In genomic region chr9:95261890-95262289, GRCh38 we compare ENCODE assay signal across 26 cellular contexts. TPM values are rescaled to one million over a fixed set of nuclear protein-coding genes. Genes with fewer than 3 reads are reported as not detected.
DNase-seq lines count a peak whose midpoint lies in the region; ATAC-seq and TF ChIP-seq lines count a peak whose summit lies in the region.
"Had no signal": no experiment of that assay in that cellular context is flagged by ENCODE, and none has a peak within 500 bp of the region (broad histone marks: within the 10 kb centered on the region; RNA-seq: fewer than 3 reads in every experiment).

No MANE protein-coding gene starts in this region.

- ATAC-seq in mucosa of descending colon (peak; percentile 31), SK-N-SH treated with all-trans-retinoic acid at 6 μM for 48 hours (no peak), GM21529 (IDR thresholded peaks at IDR 0.05; ENCODE audit: unreplicated experiment) (no peak), GM21737 (IDR thresholded peaks at IDR 0.05; ENCODE audit: unreplicated experiment) (no peak)
- ATAC-seq: activated T-cell treated with anti-CD3 and anti-CD28 coated beads, Interleukin-2, amount 50 U/mL, for 4 hours; foreskin keratinocyte; Panc1; stimulated activated memory B cell treated with anti-CD40 and anti-IgM and Interleukin-4, amounts not matched to agents 10 μg/mL and 1 μg/mL and 100 μg/mL, for 72 hours; T-cell had no signal

- no peaks in the 10 kb centered on the region for H3K9me3 ChIP-seq in mucosa of descending colon
- H3K9me3 ChIP-seq: adrenal gland had no signal

- no peaks in the 10 kb centered on the region for H3K36me3 ChIP-seq in mucosa of descending colon (ENCODE audit: low read depth)
- H3K36me3 ChIP-seq: adrenal gland, BE2C, SJCRH30, spleen had no signal

- DNase-seq in EH (ENCODE audit: low read depth), result peak; percentile 25
- DNase-seq in RPMI7951 (ENCODE audit: low read depth), result peak; percentile 9
- DNase-seq in choroid plexus epithelial cell (ENCODE audit: low read depth), result peak; percentile 59
- no peak for DNase-seq in mucosa of descending colon
- DNase-seq in DMS153 (lab: John Stamatoyannopoulos, UW), result no peak
- DNase-seq: activated CD4-positive, alpha-beta T cell treated with anti-CD3 and anti-CD28 coated beads for 4 hours; activated naive CD4-positive, alpha-beta T cell treated with Interleukin-2 at 50 U/mL for 16 hours; activated T-cell treated with anti-CD3 and anti-CD28 coated beads, Interleukin-2, amount 50 U/mL, for 4 hours; BE2C; central memory CD4-positive, alpha-beta T cell; foreskin keratinocyte; mesendoderm; naive B cell; NCI-H1105 treated with DMSO at 0.1 percent for 48 hours; NCI-H2029; NCI-H345; SJCRH30; spleen; stimulated activated CD4-positive, alpha-beta T cell treated with anti-CD3 and anti-CD28 coated beads, Interleukin-2, amount 100 ng/mL, for 48 hours; T-cell had no signal

- H3K4me3 ChIP-seq in choroid plexus epithelial cell (ENCODE audit: low read depth, low read length) (no peak overlapping the region), mucosa of descending colon (no peak overlapping the region)
- H3K4me3 ChIP-seq: adrenal gland, SJCRH30, spleen had no signal

- intact Hi-C loops in mucosa of descending colon (cut with DNase I, micrococcal nuclease), result no loop called here

- TF ChIP-seq CTCF in choroid plexus epithelial cell (conservative IDR thresholded peaks at IDR 0.05; ENCODE audit: low read depth, low read length) (no peak), mucosa of descending colon (IDR thresholded peaks at IDR 0.05) (no peak)

- H3K4me1 ChIP-seq in mucosa of descending colon (ENCODE audit: low read depth), result peaks cover 15% of the 10 kb centered on the region
- H3K4me1 ChIP-seq: adrenal gland, foreskin keratinocyte, SJCRH30 had no signal

TF ChIP-seq in SK-N-SH treated with all-trans-retinoic acid at 6 μM for 48 hours, 23 proteins besides CTCF, POLR2A, EP300 and RAD21:
- no peak for TF ChIP-seq BACH2 (CRISPR knock-in tag; IDR thresholded peaks at IDR 0.05; ENCODE audit: borderline replicate concordance)
- TF ChIP-seq ZNF70 (CRISPR knock-in tag; IDR thresholded peaks at IDR 0.05), result no peak
- TF ChIP-seq TOX (CRISPR knock-in tag; IDR thresholded peaks at IDR 0.05; ENCODE audit: borderline replicate concordance), result no peak
- no peak for TF ChIP-seq ZNF565 (CRISPR knock-in tag; conservative IDR thresholded peaks at IDR 0.05; ENCODE audit: low read depth)
- no peak for TF ChIP-seq PATZ1 (CRISPR knock-in tag; IDR thresholded peaks at IDR 0.05; ENCODE audit: borderline replicate concordance)
- no peak for TF ChIP-seq ZC3H10 (CRISPR knock-in tag; IDR thresholded peaks at IDR 0.05)
- no peak for TF ChIP-seq CSRNP3 (CRISPR knock-in tag; IDR thresholded peaks at IDR 0.05)
- no peak for TF ChIP-seq SNAI2 (CRISPR knock-in tag; IDR thresholded peaks at IDR 0.05)
- TF ChIP-seq GLIS3 (CRISPR knock-in tag; IDR thresholded peaks at IDR 0.05), result no peak
- TF ChIP-seq ARNTL (CRISPR knock-in tag; IDR thresholded peaks at IDR 0.05; ENCODE audit: borderline replicate concordance, low read depth), result no peak

RNA-seq across cellular contexts. Expression of gene FANCC, which starts 55.6 kb away (rescaled TPM):
- 7.9 and 9.5 TPM in 2 replicates for total RNA-seq in RPMI7951 (2014; rRNA removed; shearing (Covaris generic))
- total RNA-seq in mucosa of descending colon, result 10 to 100 TPM; 10.7 to 18.0 (median 14.2) TPM

Comparison
In these comparisons a context has a peak if more than half of its experiments do, and no peak if none do; other contexts are left out.
1. DNase-seq: peak in EH (single experiment), RPMI7951 (single experiment) and choroid plexus epithelial cell (single experiment); none in mucosa of descending colon (0 of 3) and DMS153 (single experiment).